In the genomic region with DNA sequence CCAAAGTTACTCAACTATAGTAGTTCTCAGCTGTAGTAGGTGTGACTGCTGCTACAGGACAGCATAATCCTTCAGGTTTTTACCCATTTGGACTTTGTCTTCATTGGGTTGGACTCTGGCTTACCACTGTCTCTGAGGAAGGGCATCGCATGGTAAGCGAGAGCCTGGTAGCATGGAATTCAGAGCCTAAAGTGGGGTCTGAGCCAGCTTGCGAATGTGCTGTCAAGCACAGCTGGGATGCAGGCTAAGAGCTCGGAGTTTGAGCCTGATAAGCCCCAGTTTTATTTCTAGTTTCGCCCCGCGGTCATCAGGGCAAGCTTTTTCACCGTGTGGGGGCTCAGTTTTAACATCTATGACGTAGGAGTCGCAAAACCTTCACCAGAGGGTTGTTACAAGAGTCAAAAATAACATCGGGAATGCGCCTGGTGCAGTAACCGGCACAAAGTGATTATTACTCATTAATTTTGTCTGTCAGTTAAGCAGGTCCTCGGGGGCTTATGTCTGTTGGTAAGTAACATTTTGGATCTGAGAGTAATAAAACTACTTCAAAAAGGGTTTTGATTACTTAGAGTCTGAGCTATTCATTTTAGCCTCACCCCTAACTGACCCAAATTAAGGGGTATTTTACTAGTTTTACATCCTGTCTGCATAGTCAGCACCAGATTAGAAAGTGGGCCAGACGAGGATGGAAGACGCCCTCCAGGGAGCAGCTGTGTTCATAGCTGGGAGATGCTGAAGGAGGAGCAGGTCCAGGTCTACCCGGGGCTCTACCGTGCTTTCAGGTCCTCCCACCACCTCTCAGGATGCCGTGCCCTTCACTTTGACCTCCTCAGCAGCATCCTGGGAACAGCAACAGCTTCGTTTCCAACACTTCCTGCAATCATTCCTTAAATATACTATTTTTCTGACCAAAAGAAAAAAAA, we compare ENCODE assay signal across 2 cellular contexts.
TF ChIP-seq lines count a peak whose summit lies in the region.

No MANE protein-coding gene starts in this region.

TF ChIP-seq in H1, 55 proteins besides CTCF, POLR2A, EP300 and RAD21:
- no peak for TF ChIP-seq KDM4A (IDR thresholded peaks at IDR 0.05; ENCODE audit: low read depth, low read length, severe bottlenecking)
- no peak for TF ChIP-seq SP1 (IDR thresholded peaks at IDR 0.05; ENCODE audit: low read depth, low read length)
TF ChIP-seq in H1: peak in this region for 0.

TF ChIP-seq in liver, 16 proteins besides CTCF, POLR2A, EP300 and RAD21:
- TF ChIP-seq JUND (IDR thresholded peaks at IDR 0.05) (no peak), FOXA2 (IDR thresholded peaks at IDR 0.05) (no peak), HNF4A (conservative IDR thresholded peaks at IDR 0.05) (peak; percentile 26 to 66), TAF1 (conservative IDR thresholded peaks at IDR 0.05) (no peak), RXRA (IDR thresholded peaks at IDR 0.05) (no peak), NR2F2 (IDR thresholded peaks at IDR 0.05) (no peak), MAX (IDR thresholded peaks at IDR 0.05) (no peak)
- TF ChIP-seq, protein P1, sequence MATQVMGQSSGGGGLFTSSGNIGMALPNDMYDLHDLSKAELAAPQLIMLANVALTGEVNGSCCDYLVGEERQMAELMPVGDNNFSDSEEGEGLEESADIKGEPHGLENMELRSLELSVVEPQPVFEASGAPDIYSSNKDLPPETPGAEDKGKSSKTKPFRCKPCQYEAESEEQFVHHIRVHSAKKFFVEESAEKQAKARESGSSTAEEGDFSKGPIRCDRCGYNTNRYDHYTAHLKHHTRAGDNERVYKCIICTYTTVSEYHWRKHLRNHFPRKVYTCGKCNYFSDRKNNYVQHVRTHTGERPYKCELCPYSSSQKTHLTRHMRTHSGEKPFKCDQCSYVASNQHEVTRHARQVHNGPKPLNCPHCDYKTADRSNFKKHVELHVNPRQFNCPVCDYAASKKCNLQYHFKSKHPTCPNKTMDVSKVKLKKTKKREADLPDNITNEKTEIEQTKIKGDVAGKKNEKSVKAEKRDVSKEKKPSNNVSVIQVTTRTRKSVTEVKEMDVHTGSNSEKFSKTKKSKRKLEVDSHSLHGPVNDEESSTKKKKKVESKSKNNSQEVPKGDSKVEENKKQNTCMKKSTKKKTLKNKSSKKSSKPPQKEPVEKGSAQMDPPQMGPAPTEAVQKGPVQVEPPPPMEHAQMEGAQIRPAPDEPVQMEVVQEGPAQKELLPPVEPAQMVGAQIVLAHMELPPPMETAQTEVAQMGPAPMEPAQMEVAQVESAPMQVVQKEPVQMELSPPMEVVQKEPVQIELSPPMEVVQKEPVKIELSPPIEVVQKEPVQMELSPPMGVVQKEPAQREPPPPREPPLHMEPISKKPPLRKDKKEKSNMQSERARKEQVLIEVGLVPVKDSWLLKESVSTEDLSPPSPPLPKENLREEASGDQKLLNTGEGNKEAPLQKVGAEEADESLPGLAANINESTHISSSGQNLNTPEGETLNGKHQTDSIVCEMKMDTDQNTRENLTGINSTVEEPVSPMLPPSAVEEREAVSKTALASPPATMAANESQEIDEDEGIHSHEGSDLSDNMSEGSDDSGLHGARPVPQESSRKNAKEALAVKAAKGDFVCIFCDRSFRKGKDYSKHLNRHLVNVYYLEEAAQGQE (IDR thresholded peaks at IDR 0.05): no peak
